Comparison of ENCODE assay signal across 21 cellular contexts in the genomic region with DNA sequence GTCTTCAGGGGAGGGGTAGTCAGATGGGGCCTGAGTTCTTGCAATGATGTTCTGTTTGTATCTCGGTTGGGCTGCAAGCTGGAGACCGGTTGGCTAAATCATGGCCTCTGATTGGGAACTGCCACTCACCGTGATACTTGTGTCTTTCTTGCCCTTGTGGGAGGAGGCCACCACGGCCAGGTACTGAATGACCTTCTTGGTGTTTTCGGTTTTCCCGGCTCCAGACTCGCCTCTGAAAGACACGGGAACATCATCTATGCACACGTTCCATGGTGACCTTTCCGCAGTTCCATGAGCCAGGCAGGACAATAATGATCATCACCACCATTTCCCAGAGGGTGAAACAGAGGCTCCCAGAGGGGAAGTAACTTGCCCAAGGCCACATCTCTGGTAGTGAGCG.
A peak's percentile ranks its signal among the peaks of the same experiment; 100 is the strongest.
DNase-seq lines count a peak whose midpoint lies in the region; ATAC-seq, FAIRE-seq and TF ChIP-seq lines count a peak whose summit lies in the region.
"Had no signal": no experiment of that assay in that cellular context is flagged by ENCODE, and none has a peak within 500 bp of the region (broad histone marks: within the 10 kb centered on the region; RNA-seq: fewer than 3 reads in every experiment).

No MANE protein-coding gene starts in this region.

- BruUV-seq in PC-3 (replicated peaks; lab: Mats Ljungman, UMichigan) = no TSS peak

- DNase-seq in H1 (ENCODE audit: low read depth in 1 of 2, low spot score in 2 of 2) (no peak), posterior vena cava (ENCODE audit: low spot score) (peak; percentile 72), thoracic aorta (ENCODE audit: low spot score) (no peak), PC-3 (no peak), H9 (no peak), AG08395 (ENCODE audit: low spot score) (no peak)
- DNase-seq in central memory CD4-positive, alpha-beta T cell = no peak
- DNase-seq: CD8-positive, alpha-beta T cell; COR-L47; DMS153; DMS79 treated with DMSO at 0.1 percent for 48 hours; EL; GOT3; HCEC 1CT; IMR-90 had no signal

- no peaks in the 10 kb centered on the region for H4K20me1 ChIP-seq in H1 (replicated peaks in 1 of 2; ENCODE audit: control insufficient read depth in 1 of 2, insufficient read depth in 2 of 2, low read length in 2 of 2)
- H4K20me1 ChIP-seq in PC-3 (ENCODE audit: low read length) = no peaks in the 10 kb centered on the region
- no peaks in the 10 kb centered on the region for H4K20me1 ChIP-seq in H9 (ENCODE audit: control insufficient read depth, insufficient read depth, insufficient read length)

- ATAC-seq in thoracic aorta (ENCODE audit: insufficient number of reproducible peaks, low FRiP score, low read depth) = no peak
- ATAC-seq in PC-3 = no peak
- ATAC-seq: CD8-positive, alpha-beta T cell had no signal

- H3K4me3 ChIP-seq in H1 (ENCODE audit: extremely low read depth in 1 of 4, insufficient read depth in 2 of 4, low read depth in 3 of 4, low read length in 4 of 4) (no peak overlapping the region), thoracic aorta (no peak overlapping the region), PC-3 (ENCODE audit: low read length) (no peak overlapping the region)
- H3K4me3 ChIP-seq: A549 had no signal

- H4K8ac ChIP-seq in H1 (ENCODE audit: extremely low read depth, insufficient read depth, low read length) (peak overlapping the region; percentile 37; the same call in 1 of the 2 replicates), H9 (replicated peaks; ENCODE audit: insufficient read length, low read depth, low read length) (no peak overlapping the region)

- WGBS in H1 (ENCODE audit: extremely low coverage in 1 of 2, insufficient coverage in 1 of 2, insufficient read length in 1 of 2, insufficient replicate concordance in 2 of 2, low coverage in 1 of 2, low lambda C conversion rate in 2 of 2, missing lambda C conversion rate in 1 of 2), 2 experiments = 90% methylated on average over 11 of the region's 11 CpGs; no CpG with 5 or more reads in 1 of the 2 experiments
- no CpG with 5 or more reads among the region's 11 CpGs for WGBS in H9 (ENCODE audit: extremely low coverage, insufficient read length, low lambda C conversion rate)

- H3K36me3 Mint-ChIP-seq in H9 (ENCODE audit: insufficient read depth in 1 of 3, low read depth in 3 of 3) = no peaks in the 10 kb centered on the region
- H3K36me3 Mint-ChIP-seq: CD14-positive monocyte; CD8-positive, alpha-beta T cell had no signal

- TF ChIP-seq CTCF in H1 (IDR thresholded peaks at IDR 0.05; ENCODE audit: control extremely low read depth in 1 of 3, insufficient read depth in 1 of 3, low read depth in 1 of 3, low read length in 3 of 3) (no peak), thoracic aorta (IDR thresholded peaks at IDR 0.05) (no peak), PC-3 (conservative IDR thresholded peaks at IDR 0.05; ENCODE audit: low read depth, low read length) (no peak), H9 (conservative IDR thresholded peaks at IDR 0.05) (no peak)

- no peak for FAIRE-seq in H1 (lab: Jason Lieb, UNC)
- FAIRE-seq: A549, D721Med, G401.6, GM12892, GM19239 had no signal

- H2BK5ac ChIP-seq in H1 (ENCODE audit: low read depth, low read length) = no peak overlapping the region
- H2BK5ac ChIP-seq in H9 (ENCODE audit: insufficient read length, low read length) = no peak overlapping the region

- H3K79me2 ChIP-seq in H1 (ENCODE audit: control insufficient read depth in 1 of 2, insufficient read depth in 2 of 2, low read length in 2 of 2) (no peaks in the 10 kb centered on the region), PC-3 (ENCODE audit: low read length) (no peaks in the 10 kb centered on the region), H9 (ENCODE audit: insufficient read depth, low read length) (no peaks in the 10 kb centered on the region)

- H3K36me3 ChIP-seq in H1 (ENCODE audit: control insufficient read depth in 2 of 4, insufficient read depth in 4 of 4, low read length in 3 of 4) (no peaks in the 10 kb centered on the region), thoracic aorta (peaks cover 55% of the 10 kb centered on the region), PC-3 (ENCODE audit: low read depth, low read length) (no peaks in the 10 kb centered on the region)

- H4K5ac ChIP-seq in H1 (ENCODE audit: insufficient read length, low read depth, low read length) = no peak overlapping the region
- H4K5ac ChIP-seq in H9 (ENCODE audit: insufficient read length, low read depth, low read length) = no peak overlapping the region

- H3K4me1 ChIP-seq in H1 (replicated peaks in 1 of 4; ENCODE audit: control insufficient read depth in 3 of 4, insufficient read depth in 4 of 4, low read length in 3 of 4) (no peaks in the 10 kb centered on the region), thoracic aorta (ENCODE audit: control insufficient read depth in 1 of 2, low read depth in 2 of 2) (peaks cover 17 to 76% of the 10 kb centered on the region in 2 donors), PC-3 (ENCODE audit: insufficient read depth, low read length) (no peaks in the 10 kb centered on the region), H9 (ENCODE audit: insufficient read depth, low read length) (no peaks in the 10 kb centered on the region)
- H3K4me1 ChIP-seq: A549 had no signal

- no peak overlapping the region for H3T11ph ChIP-seq in H9 (ENCODE audit: low read length)

- H3K9ac ChIP-seq in H1 (replicated peaks in 1 of 4; ENCODE audit: extremely low read depth in 1 of 4, low read depth in 3 of 4, low read length in 3 of 4) (no peak overlapping the region), PC-3 (ENCODE audit: low read length) (no peak overlapping the region), H9 (ENCODE audit: extremely low read depth, insufficient read length, low read length) (no peak overlapping the region)

- H3K27ac ChIP-seq in H1 (ENCODE audit: low read depth, low read length) (no peak overlapping the region), thoracic aorta (peak overlapping the region; percentile 61 to 75), PC-3 (ENCODE audit: low read length) (no peak overlapping the region), H9 (ENCODE audit: insufficient read length, low read depth, low read length) (no peak overlapping the region)
- H3K27ac ChIP-seq: A549 had no signal

- no peak overlapping the region for H2BK20ac ChIP-seq in H1 (ENCODE audit: low read length)
- H2BK20ac ChIP-seq in H9 (ENCODE audit: low read depth, low read length, poor library complexity, severe bottlenecking) = no peak overlapping the region

- no peak overlapping the region for H2BK12ac ChIP-seq in H1 (ENCODE audit: low read depth, low read length)
- no peak overlapping the region for H2BK12ac ChIP-seq in H9 (ENCODE audit: insufficient read length, low read depth, low read length)

- no peaks in the 10 kb centered on the region for H3K4me1 Mint-ChIP-seq in H9

- no peaks in the 10 kb centered on the region for H3K9me3 ChIP-seq in H1 (ENCODE audit: insufficient read depth in 2 of 2, low read depth in 1 of 2, low read length in 1 of 2)
- H3K9me3 ChIP-seq in thoracic aorta = no peaks in the 10 kb centered on the region
- no peaks in the 10 kb centered on the region for H3K9me3 ChIP-seq in PC-3 (ENCODE audit: low read length)
- no peaks in the 10 kb centered on the region for H3K9me3 ChIP-seq in H9 (ENCODE audit: control insufficient read depth, low read depth, low read length)
- H3K9me3 ChIP-seq: A549 had no signal

- H4K91ac ChIP-seq in H1 (replicated peaks; ENCODE audit: insufficient read length, low read length) (no peak overlapping the region), H9 (ENCODE audit: insufficient read length, low read depth, low read length) (no peak overlapping the region)

- H2AK5ac ChIP-seq in H1 (ENCODE audit: low read depth, low read length) (no peak overlapping the region), H9 (ENCODE audit: insufficient read length, low read length) (no peak overlapping the region)

- no peak for TF ChIP-seq RAD21 in H1 (IDR thresholded peaks at IDR 0.05 in 1 of 2, conservative IDR thresholded peaks at IDR 0.05 in 1 of 2; ENCODE audit: low read depth in 2 of 2, low read length in 2 of 2)

- no peaks in the 10 kb centered on the region for H3K9me2 ChIP-seq in PC-3 (replicated peaks; ENCODE audit: low read length)

- intact Hi-C loops in posterior vena cava (cut with DNase I) (no loop called here), PC-3 (cut with micrococcal nuclease) (no loop called here)

- H3K18ac ChIP-seq in H1 (ENCODE audit: extremely low read depth, low read length) (no peak overlapping the region), H9 (ENCODE audit: insufficient read length, low read depth, low read length) (no peak overlapping the region)

- POLR2A ChIA-PET in H1 (lab: Charles Lee; ENCODE audit: partially characterized antibody) (no interaction called here), PC-3 (lab: Charles Lee; ENCODE audit: unreplicated experiment) (no interaction called here)

- H3K27me3 ChIP-seq in H1 (replicated peaks in 1 of 4; ENCODE audit: control insufficient read depth in 3 of 4, extremely low read depth in 1 of 4, insufficient read depth in 3 of 4, low read length in 3 of 4) (no peaks in the 10 kb centered on the region), thoracic aorta (replicated peaks; ENCODE audit: insufficient read depth) (no peaks in the 10 kb centered on the region), PC-3 (ENCODE audit: low read length) (no peaks in the 10 kb centered on the region), H9 (ENCODE audit: insufficient read depth, low read length) (no peaks in the 10 kb centered on the region)

- H3K79me1 ChIP-seq in H1 (ENCODE audit: low read depth, low read length) (no peaks in the 10 kb centered on the region), H9 (ENCODE audit: insufficient read depth, low read depth, low read length, poor library complexity, severe bottlenecking) (no peaks in the 10 kb centered on the region)

- no peak for TF ChIP-seq EP300 in H1 (IDR thresholded peaks at IDR 0.05; ENCODE audit: borderline replicate concordance in 1 of 2, low read depth in 2 of 2, low read length in 2 of 2)

- H3K9me3 Mint-ChIP-seq in H9 = peaks cover 0 to 4% of the 10 kb centered on the region in 2 experiments; a peak in 2 of 5 replicates
- H3K9me3 Mint-ChIP-seq: CD8-positive, alpha-beta T cell had no signal

- TF ChIP-seq POLR2A in H1 (IDR thresholded peaks at IDR 0.05; ENCODE audit: control extremely low read depth in 1 of 2, low read depth in 2 of 2, low read length in 2 of 2) = no peak

- CTCF ChIA-PET in H1 (lab: Charles Lee; ENCODE audit: partially characterized antibody) = interaction anchor here (1.2 kb wide), 1 partner anchor 9 kb away, joined by 5 read pairs; no protein-coding TSS in a partner anchor
- CTCF ChIA-PET in PC-3 (lab: Charles Lee) = no interaction called here

- no peaks in the 10 kb centered on the region for H3K27me3 Mint-ChIP-seq in H9 (ENCODE audit: low read depth)

- no peak overlapping the region for H2BK120ac ChIP-seq in H1 (replicated peaks; ENCODE audit: low read depth, low read length)
- no peak overlapping the region for H2BK120ac ChIP-seq in H9 (ENCODE audit: low read depth, low read length, poor library complexity, severe bottlenecking)

- H3K4me3 Mint-ChIP-seq in H9 = no peak overlapping the region
- H3K4me3 Mint-ChIP-seq: CD14-positive monocyte; CD8-positive, alpha-beta T cell had no signal

- H3K27ac Mint-ChIP-seq in H9 = no peak overlapping the region
- H3K27ac Mint-ChIP-seq: CD14-positive monocyte; CD8-positive, alpha-beta T cell had no signal

- no peak overlapping the region for H3K56ac ChIP-seq in H1 (replicated peaks; ENCODE audit: insufficient read length, low read depth, low read length)
- H3K56ac ChIP-seq in H9 (ENCODE audit: insufficient read length, low read depth, low read length) = no peak overlapping the region

- no peaks in the 10 kb centered on the region for H3F3A ChIP-seq in PC-3 (ENCODE audit: low read length, unreplicated experiment)

- H3K4ac ChIP-seq in H1 (replicated peaks; ENCODE audit: insufficient read length, low read depth, low read length) = no peak overlapping the region
- H3K4ac ChIP-seq in H9 (ENCODE audit: low read depth, low read length) = no peak overlapping the region

- H3K23me2 ChIP-seq in H1 (ENCODE audit: low read depth, low read length) (no peaks in the 10 kb centered on the region), H9 (ENCODE audit: insufficient read length, low read depth, low read length, poor library complexity, severe bottlenecking) (no peaks in the 10 kb centered on the region)

- H2AFZ ChIP-seq in H1 (ENCODE audit: low read length) (no peak overlapping the region), PC-3 (ENCODE audit: low read length) (no peak overlapping the region), H9 (ENCODE audit: low read length) (no peak overlapping the region)

- H2BK15ac ChIP-seq in H1 (ENCODE audit: low read length) (no peak overlapping the region), H9 (ENCODE audit: low read depth, low read length) (no peak overlapping the region)

- H3K14ac ChIP-seq in H1 (ENCODE audit: insufficient read length) (no peak overlapping the region), H9 (ENCODE audit: insufficient read depth, low read length) (no peak overlapping the region)

- H3K4me2 ChIP-seq in H1 (ENCODE audit: insufficient read depth in 1 of 2, low read depth in 2 of 2, low read length in 2 of 2) (no peak overlapping the region), PC-3 (ENCODE audit: low read length) (no peak overlapping the region), H9 (ENCODE audit: insufficient read depth, insufficient read length, low read length) (no peak overlapping the region)
- H3K4me2 ChIP-seq: A549 had no signal

- no peak overlapping the region for H3K23ac ChIP-seq in H1 (ENCODE audit: insufficient read length)
- H3K23ac ChIP-seq in H9 (ENCODE audit: insufficient read length, low read depth, low read length) = no peak overlapping the region

Comparison
In these comparisons a context has a peak if more than half of its experiments do, and no peak if none do; other contexts are left out.
1. H3K27ac ChIP-seq: peak in thoracic aorta (2 of 2); none in H1 (single experiment), PC-3 (single experiment) and H9 (single experiment).